ENCODE assay signal across 1 cellular context in the genomic region with DNA sequence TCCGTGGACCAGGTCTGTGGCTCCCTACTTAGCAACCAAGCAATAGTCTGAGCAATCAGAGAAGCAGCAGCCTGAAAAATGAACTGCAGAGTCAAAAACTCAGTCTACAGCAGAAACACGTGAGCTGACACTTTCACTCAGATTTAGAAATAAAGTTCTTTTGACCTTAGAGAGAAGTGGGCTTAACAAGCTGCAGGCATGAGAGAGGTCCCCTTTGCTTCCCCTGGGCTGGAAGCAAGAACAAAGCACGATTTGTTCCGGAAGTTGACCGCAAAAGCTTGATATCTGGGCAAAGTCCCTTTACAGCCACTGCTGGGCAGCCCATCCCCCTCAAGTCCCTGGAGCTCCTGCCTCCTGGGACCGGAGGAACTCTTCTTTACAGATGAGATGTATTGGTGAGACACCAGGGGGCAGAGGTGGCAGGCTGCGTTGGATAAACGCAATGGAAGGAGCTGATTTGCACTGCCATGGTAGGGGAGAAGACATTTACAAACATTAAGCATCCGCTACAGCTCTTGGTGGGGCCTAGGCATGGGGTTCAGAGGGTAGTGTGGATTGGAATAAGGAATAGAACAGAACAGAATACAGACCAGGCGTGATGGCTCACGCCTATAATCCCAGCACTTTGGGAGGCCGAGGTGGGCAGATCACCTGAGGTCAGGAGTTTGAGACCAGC.
TF ChIP-seq lines count a peak whose summit lies in the region.

No MANE protein-coding gene starts in this region.

TF ChIP-seq in HepG2, 621 proteins besides CTCF, POLR2A, EP300 and RAD21 (continued from another document):
- TF ChIP-seq AHDC1 (CRISPR knock-in tag; IDR thresholded peaks at IDR 0.05; ENCODE audit: borderline replicate concordance): peak; percentile 66; the same call in 1 of the 2 replicates
- peak; percentile 80 for TF ChIP-seq ZNF564 (CRISPR knock-in tag; IDR thresholded peaks at IDR 0.05)
- TF ChIP-seq BRF2 (CRISPR knock-in tag; IDR thresholded peaks at IDR 0.05): no peak; the same call in 1 of the 2 replicates
- TF ChIP-seq MED8 (CRISPR knock-in tag; IDR thresholded peaks at IDR 0.05; ENCODE audit: insufficient replicate concordance): peak; percentile 6
- peak; percentile 97 for TF ChIP-seq SMC3 (IDR thresholded peaks at IDR 0.05; ENCODE audit: low read length)
- no peak for TF ChIP-seq FOXM1 (CRISPR knock-in tag; IDR thresholded peaks at IDR 0.05)
- peak; percentile 95; the same call in 1 of the 2 replicates for TF ChIP-seq REPIN1 (CRISPR knock-in tag; IDR thresholded peaks at IDR 0.05; ENCODE audit: borderline replicate concordance, low read depth)
- TF ChIP-seq XRCC5 (optimal IDR thresholded peaks at IDR 0.05; ENCODE audit: low read length): peak; percentile 96
- no peak for TF ChIP-seq RAD51 (IDR thresholded peaks at IDR 0.05; ENCODE audit: borderline replicate concordance)
- peak; percentile 81 for TF ChIP-seq MIXL1 (CRISPR knock-in tag; IDR thresholded peaks at IDR 0.05)
- peak; percentile 81; the same call in 1 of the 2 replicates for TF ChIP-seq ZMYM2 (CRISPR knock-in tag; IDR thresholded peaks at IDR 0.05)
- peak; percentile 96 for TF ChIP-seq ZNF772 (CRISPR knock-in tag; IDR thresholded peaks at IDR 0.05)
- TF ChIP-seq, protein P1, sequence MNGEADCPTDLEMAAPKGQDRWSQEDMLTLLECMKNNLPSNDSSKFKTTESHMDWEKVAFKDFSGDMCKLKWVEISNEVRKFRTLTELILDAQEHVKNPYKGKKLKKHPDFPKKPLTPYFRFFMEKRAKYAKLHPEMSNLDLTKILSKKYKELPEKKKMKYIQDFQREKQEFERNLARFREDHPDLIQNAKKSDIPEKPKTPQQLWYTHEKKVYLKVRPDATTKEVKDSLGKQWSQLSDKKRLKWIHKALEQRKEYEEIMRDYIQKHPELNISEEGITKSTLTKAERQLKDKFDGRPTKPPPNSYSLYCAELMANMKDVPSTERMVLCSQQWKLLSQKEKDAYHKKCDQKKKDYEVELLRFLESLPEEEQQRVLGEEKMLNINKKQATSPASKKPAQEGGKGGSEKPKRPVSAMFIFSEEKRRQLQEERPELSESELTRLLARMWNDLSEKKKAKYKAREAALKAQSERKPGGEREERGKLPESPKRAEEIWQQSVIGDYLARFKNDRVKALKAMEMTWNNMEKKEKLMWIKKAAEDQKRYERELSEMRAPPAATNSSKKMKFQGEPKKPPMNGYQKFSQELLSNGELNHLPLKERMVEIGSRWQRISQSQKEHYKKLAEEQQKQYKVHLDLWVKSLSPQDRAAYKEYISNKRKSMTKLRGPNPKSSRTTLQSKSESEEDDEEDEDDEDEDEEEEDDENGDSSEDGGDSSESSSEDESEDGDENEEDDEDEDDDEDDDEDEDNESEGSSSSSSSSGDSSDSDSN (CRISPR knock-in tag; IDR thresholded peaks at IDR 0.05): peak; percentile 64
- 0 out of 2 replicates have a peak, but pooled peaks have one; percentile 11 for TF ChIP-seq SP5 (CRISPR knock-in tag; IDR thresholded peaks at IDR 0.05; ENCODE audit: borderline replicate concordance, low read depth)
- TF ChIP-seq CCDC6 (CRISPR knock-in tag; IDR thresholded peaks at IDR 0.05): peak; percentile 42; the same call in 1 of the 2 replicates
- no peak for TF ChIP-seq SOX6 (IDR thresholded peaks at IDR 0.05)
- TF ChIP-seq SOX6 (CRISPR knock-in tag; IDR thresholded peaks at IDR 0.05): peak; percentile 92
- TF ChIP-seq HOXD1 (CRISPR knock-in tag; IDR thresholded peaks at IDR 0.05): no peak
- peak; percentile 70 for TF ChIP-seq POGZ (CRISPR knock-in tag; IDR thresholded peaks at IDR 0.05)
- peak; percentile 87; the same call in 1 of the 2 replicates for TF ChIP-seq ZNF878 (CRISPR knock-in tag; IDR thresholded peaks at IDR 0.05)
- TF ChIP-seq ZNF430 (CRISPR knock-in tag; IDR thresholded peaks at IDR 0.05): peak; percentile 87; the same call in 1 of the 2 replicates
- 0 out of 2 replicates have a peak, but pooled peaks have one; percentile 46 for TF ChIP-seq ZNF136 (CRISPR knock-in tag; IDR thresholded peaks at IDR 0.05; ENCODE audit: low read depth)
- TF ChIP-seq ZNF780A (CRISPR knock-in tag; IDR thresholded peaks at IDR 0.05): 0 out of 2 replicates have a peak, but pooled peaks have one; percentile 27
- TF ChIP-seq RELA (CRISPR knock-in tag; IDR thresholded peaks at IDR 0.05): no peak
- TF ChIP-seq, protein P2, sequence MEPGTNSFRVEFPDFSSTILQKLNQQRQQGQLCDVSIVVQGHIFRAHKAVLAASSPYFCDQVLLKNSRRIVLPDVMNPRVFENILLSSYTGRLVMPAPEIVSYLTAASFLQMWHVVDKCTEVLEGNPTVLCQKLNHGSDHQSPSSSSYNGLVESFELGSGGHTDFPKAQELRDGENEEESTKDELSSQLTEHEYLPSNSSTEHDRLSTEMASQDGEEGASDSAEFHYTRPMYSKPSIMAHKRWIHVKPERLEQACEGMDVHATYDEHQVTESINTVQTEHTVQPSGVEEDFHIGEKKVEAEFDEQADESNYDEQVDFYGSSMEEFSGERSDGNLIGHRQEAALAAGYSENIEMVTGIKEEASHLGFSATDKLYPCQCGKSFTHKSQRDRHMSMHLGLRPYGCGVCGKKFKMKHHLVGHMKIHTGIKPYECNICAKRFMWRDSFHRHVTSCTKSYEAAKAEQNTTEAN (CRISPR knock-in tag; conservative IDR thresholded peaks at IDR 0.05): peak; percentile 64; the same call in 1 of the 2 replicates
- TF ChIP-seq ETV5 (CRISPR knock-in tag; IDR thresholded peaks at IDR 0.05; ENCODE audit: borderline replicate concordance): peak; percentile 98
- 0 out of 2 replicates have a peak, but pooled peaks have one; percentile 12 for TF ChIP-seq KDM1A (CRISPR knock-in tag; IDR thresholded peaks at IDR 0.05)
- TF ChIP-seq THAP11 (CRISPR knock-in tag; IDR thresholded peaks at IDR 0.05): peak; percentile 71
- peak; percentile 77 for TF ChIP-seq CHD2 (IDR thresholded peaks at IDR 0.05; ENCODE audit: low read depth, low read length)
- no peak; the same call in 1 of the 2 replicates for TF ChIP-seq ZBTB2 (CRISPR knock-in tag; IDR thresholded peaks at IDR 0.05; ENCODE audit: low read depth)
- peak; percentile 96 for TF ChIP-seq ZNF788 (CRISPR knock-in tag; IDR thresholded peaks at IDR 0.05; ENCODE audit: borderline replicate concordance)
- peak; percentile 65 for TF ChIP-seq CEBPG (CRISPR knock-in tag; IDR thresholded peaks at IDR 0.05)
- peak; percentile 62 for TF ChIP-seq FOSL2 (CRISPR knock-in tag; IDR thresholded peaks at IDR 0.05)
- TF ChIP-seq ZNF660 (CRISPR knock-in tag; IDR thresholded peaks at IDR 0.05; ENCODE audit: borderline replicate concordance, low read depth): no peak
- peak; percentile 77 for TF ChIP-seq FOXO1 (CRISPR knock-in tag; IDR thresholded peaks at IDR 0.05)
